22 cellular contexts compared by ENCODE assay signal in genomic region chr5:149047462-149047861, GRCh38.
"Had no signal": no experiment of that assay in that cellular context is flagged by ENCODE, and none has a peak within 500 bp of the region (broad histone marks: within the 10 kb centered on the region; RNA-seq: fewer than 3 reads in every experiment).

No MANE protein-coding gene starts in this region.

- H3K9me3 ChIP-seq: MG63, SJSA1 had no signal

- H3K36me3 ChIP-seq: MG63 had no signal

- H3K4me1 ChIP-seq: SJSA1 had no signal

- H3K27me3 ChIP-seq: MG63, SJSA1 had no signal

- DNase-seq: Karpas-422, KG1, MG63, NCI-H1092, NCI-H1105 treated with DMSO at 0.1 percent for 48 hours, NCI-H1417 treated with DMSO at 0.1 percent for 48 hours, NCI-H146, NCI-H1694 treated with DMSO at 0.1 percent for 48 hours, NCI-H1930, NCI-H2081, NCI-H2171, NCI-H226, NCI-H446, NCI-H510A, NCI-H524 treated with DMSO at 0.1 percent for 48 hours, NCI-H774, Right ventricle myocardium superior, RPMI8226, SIG-M5 had no signal

- H3K4me3 ChIP-seq: MG63, SJSA1, SK-N-MC had no signal

- H3K27ac ChIP-seq: HL-60, SJSA1, SK-N-MC had no signal
